Comparison of ENCODE assay signal across 8 cellular contexts in the genomic region with DNA sequence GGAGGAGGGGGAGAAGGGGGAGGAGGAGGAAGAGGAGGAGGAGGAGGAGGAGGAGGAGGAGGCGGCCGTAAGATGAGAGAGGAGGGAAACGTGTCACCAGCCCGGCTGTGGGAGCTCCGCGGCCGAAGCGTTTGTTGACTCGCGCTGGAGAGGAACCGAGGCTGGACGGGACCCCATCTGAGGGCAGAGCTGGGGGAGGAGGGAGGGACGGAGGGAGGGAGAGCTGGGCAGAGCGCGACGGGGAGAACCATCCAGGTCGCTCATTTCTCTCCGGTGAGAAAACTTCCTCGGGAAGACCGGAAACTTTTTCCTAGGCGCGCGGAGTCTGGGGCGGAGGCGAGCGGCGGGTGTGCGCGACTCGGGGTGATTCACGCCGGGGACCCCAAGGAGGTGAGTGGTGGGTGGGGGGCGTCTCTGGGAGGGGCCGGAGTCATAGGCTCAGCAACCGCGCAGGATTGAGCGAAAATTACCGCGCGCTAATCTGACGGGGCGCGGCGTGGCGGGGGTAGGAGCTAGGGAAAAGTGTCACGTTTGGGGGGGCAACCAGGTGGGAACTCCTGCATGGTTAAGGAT.
DNase-seq lines count a peak whose midpoint lies in the region; ATAC-seq and TF ChIP-seq lines count a peak whose summit lies in the region.

No MANE protein-coding gene starts in this region.

- peaks cover 15% of the 10 kb centered on the region for H3K27me3 Mint-ChIP-seq in memory B cell

- peaks cover 23% of the 10 kb centered on the region for H3K4me1 Mint-ChIP-seq in memory B cell

- ATAC-seq in Panc1 (peak; percentile 54), memory B cell (ENCODE audit: low read depth) (no peak), HG03175 (IDR thresholded peaks at IDR 0.05; ENCODE audit: unreplicated experiment) (no peak), GM21367 (IDR thresholded peaks at IDR 0.05; ENCODE audit: unreplicated experiment) (no peak)

- peaks cover 6% of the 10 kb centered on the region; the same call in 1 of the 2 replicates for H3K4me1 ChIP-seq in Panc1 (ENCODE audit: control insufficient read depth, insufficient read depth, low read length)
- H3K4me1 ChIP-seq in tibial nerve = peaks cover 0 to 41% (median 6%) of the 10 kb centered on the region in 4 donors

- CTCF ChIA-PET in Panc1 (lab: Charles Lee) = interaction anchor here (0.7 kb wide), 1 partner anchor 220 kb away, joined by 4 read pairs; no protein-coding TSS in a partner anchor

- no peak for TF ChIP-seq EP300 in tibial nerve (IDR thresholded peaks at IDR 0.05)

- POLR2A ChIA-PET in Panc1 (lab: Charles Lee) = no interaction called here

- WGBS in tibial nerve, 2 donors = 0 to 1% methylated on average over 44 to 46 of the region's 46 CpGs

- H3K27me3 ChIP-seq in Panc1 (ENCODE audit: control insufficient read depth, insufficient read depth, low read length) (peaks cover 38% of the 10 kb centered on the region), dorsolateral prefrontal cortex (peaks cover 0 to 23% (median 0%) of the 10 kb centered on the region in 45 donors), tibial nerve (peaks cover 0 to 42% of the 10 kb centered on the region in 2 donors)

- H3K9me3 ChIP-seq in Panc1 (ENCODE audit: control insufficient read depth, insufficient read depth, low read depth, low read length) = no peaks in the 10 kb centered on the region
- no peaks in the 10 kb centered on the region for H3K9me3 ChIP-seq in tibial nerve

- H3K27ac Mint-ChIP-seq in memory B cell = no peak overlapping the region

- no peaks in the 10 kb centered on the region for H3K9me3 Mint-ChIP-seq in memory B cell

- H3K36me3 ChIP-seq in Panc1 (ENCODE audit: control insufficient read depth, insufficient read depth, low read length) (no peaks in the 10 kb centered on the region), tibial nerve (no peaks in the 10 kb centered on the region)

- H3K4me3 ChIP-seq in GM08714 (ENCODE audit: low read length) = peak overlapping the region; percentile 59; the same call in 1 of the 2 replicates
- peak overlapping the region; percentile 35 to 50 for H3K4me3 ChIP-seq in Panc1 (ENCODE audit: low read depth in 2 of 2, low read length in 2 of 2)
- H3K4me3 ChIP-seq in dorsolateral prefrontal cortex = peak overlapping the region; percentile 34 to 85 (median 69)
- H3K4me3 ChIP-seq in tibial nerve = peak overlapping the region; percentile 40 to 73 (median 53)

- intact Hi-C loops in Panc1 (cut with micrococcal nuclease; ENCODE audit: unreplicated experiment) (no loop called here), dorsolateral prefrontal cortex (cut with DNase I) (loop anchor here (5.0 to 10.0 kb wide), 4 partner anchors 56 to 82 kb away; partner anchors contain the start of gene PRR5L (in 2 of the 2))

- TF ChIP-seq CTCF in Panc1 (IDR thresholded peaks at IDR 0.05) (no peak), dorsolateral prefrontal cortex (IDR thresholded peaks at IDR 0.05 in 54 of 56, conservative IDR thresholded peaks at IDR 0.05 in 2 of 56; ENCODE audit: low read depth in 1 of 56, partially characterized antibody in 56 of 56) (no peak), tibial nerve (IDR thresholded peaks at IDR 0.05) (no peak)

- no TSS peak for BruUV-seq in Panc1 (replicated peaks; lab: Mats Ljungman, UMichigan)

- in situ Hi-C loops in Panc1 (cut with HindIII; ENCODE audit: low pct_unique_long_range_greater_than_20kb, low sequenced_read_pairs) = no loop called here

- H3K36me3 Mint-ChIP-seq in memory B cell = no peaks in the 10 kb centered on the region

- TF ChIP-seq POLR2A in tibial nerve (IDR thresholded peaks at IDR 0.05) = no peak

- H3K27ac ChIP-seq in Panc1 (ENCODE audit: low read length) = no peak overlapping the region
- peak overlapping the region in 45 of 59 donors; percentile 1 to 83 (median 62) for H3K27ac ChIP-seq in dorsolateral prefrontal cortex
- H3K27ac ChIP-seq in tibial nerve = peak overlapping the region in 3 of 4 donors; percentile 9 to 85 (median 76)

- DNase-seq in Panc1 (ENCODE audit: low read depth, low spot score) (no peak), dorsolateral prefrontal cortex (peak in 1 of 10 donors; percentile 35), memory B cell (ENCODE audit: low spot score in 2 of 2) (no peak), tibial nerve (ENCODE audit: low spot score in 2 of 2) (no peak), kidney glomerular epithelial cell (lab: John Stamatoyannopoulos, UW) (no peak)

- peak overlapping the region; percentile 89 for H3K4me3 Mint-ChIP-seq in memory B cell
